28 cellular contexts compared by ENCODE assay signal in genomic region chr13:107942030-107942617, GRCh38.
"Had no signal": no experiment of that assay in that cellular context is flagged by ENCODE, and none has a peak within 500 bp of the region (broad histone marks: within the 10 kb centered on the region; RNA-seq: fewer than 3 reads in every experiment).

No MANE protein-coding gene starts in this region.

- FAIRE-seq: astrocyte, TTC549 had no signal

- H3K27ac Mint-ChIP-seq: activated B cell treated with CpG ODN at 0.5 μM for 24 hours; activated CD4-positive, alpha-beta T cell treated with anti-CD3 and anti-CD28 coated beads for 36 hours; activated naive CD8-positive, alpha-beta T cell treated with anti-CD3 and anti-CD28 coated beads for 36 hours; activated T-helper 2 cell treated with anti-CD3 and anti-CD28 coated beads, Interferon-gamma antibody, Interleukin-2, Interleukin-4, amounts not matched to agents 10 μg/mL and 5 μg/mL and 100 μg/mL, durations not matched to agents 14 hours and 24 hours and 36 hours; immature natural killer cell; natural killer cell; progenitor cell of endocrine pancreas; T-helper 2 cell treated with Interferon-gamma antibody and Interleukin-4, amounts not matched to agents 5 μg/mL and 100 μg/mL, for 36 hours had no signal

- H3K27ac ChIP-seq: left ventricle myocardium inferior, spleen, thoracic aorta, upper lobe of right lung had no signal

- H3K36me3 Mint-ChIP-seq: activated naive CD8-positive, alpha-beta T cell treated with anti-CD3 and anti-CD28 coated beads for 36 hours; immature natural killer cell had no signal

- H3K27me3 ChIP-seq: spleen, upper lobe of right lung had no signal

- ATAC-seq: activated CD4-positive, alpha-beta T cell treated with anti-CD3 and anti-CD28 coated beads for 36 hours; activated T-cell treated with anti-CD3 and anti-CD28 coated beads, Interleukin-2, amount 50 U/mL, for 4 hours; esophagus mucosa; natural killer cell had no signal

- H3K4me1 Mint-ChIP-seq: activated B cell treated with CpG ODN at 0.5 μM for 24 hours; activated CD4-positive, alpha-beta T cell treated with anti-CD3 and anti-CD28 coated beads for 36 hours; activated naive CD8-positive, alpha-beta T cell treated with anti-CD3 and anti-CD28 coated beads for 36 hours; immature natural killer cell; natural killer cell had no signal

- H3K36me3 ChIP-seq: left ventricle myocardium inferior, spleen, thoracic aorta, upper lobe of right lung had no signal

- H3K4me1 ChIP-seq: left ventricle myocardium inferior, spleen, upper lobe of right lung had no signal

- H3K4me3 ChIP-seq: left ventricle myocardium inferior, spleen, thoracic aorta, upper lobe of right lung had no signal

- H3K9me3 Mint-ChIP-seq: T-helper 2 cell treated with Interferon-gamma antibody and Interleukin-4, amounts not matched to agents 5 μg/mL and 100 μg/mL, for 36 hours had no signal

- H3K9me3 ChIP-seq: thoracic aorta, upper lobe of right lung had no signal

- H3K27me3 Mint-ChIP-seq: activated B cell treated with CpG ODN at 0.5 μM for 24 hours; activated CD4-positive, alpha-beta T cell treated with anti-CD3 and anti-CD28 coated beads for 36 hours had no signal

- H3K4me3 Mint-ChIP-seq: activated B cell treated with CpG ODN at 0.5 μM for 24 hours; activated CD4-positive, alpha-beta T cell treated with anti-CD3 and anti-CD28 coated beads for 36 hours; activated naive CD8-positive, alpha-beta T cell treated with anti-CD3 and anti-CD28 coated beads for 36 hours; activated T-cell treated with anti-CD3 and anti-CD28 coated beads, Interleukin-2, amount 50 U/mL, for 4 hours; immature natural killer cell; natural killer cell; T-helper 2 cell treated with Interferon-gamma antibody and Interleukin-4, amounts not matched to agents 5 μg/mL and 100 μg/mL, for 36 hours had no signal

- DNase-seq: activated B cell treated with CpG ODN at 0.5 μM for 24 hours; activated CD4-positive, alpha-beta T cell treated with anti-CD3 and anti-CD28 coated beads for 36 hours; activated CD4-positive, alpha-beta T cell treated with anti-CD3 and anti-CD28 coated beads, Interleukin-2, amount 50 U/mL, for 48 hours; activated CD8-positive, alpha-beta memory T cell treated with anti-CD3 and anti-CD28 coated beads, Interleukin-2, amount 50 U/mL, for 48 hours; activated naive CD4-positive, alpha-beta T cell; activated naive CD8-positive, alpha-beta T cell treated with anti-CD3 and anti-CD28 coated beads for 36 hours; activated T-cell treated with anti-CD3 and anti-CD28 coated beads, Interleukin-2, amount 50 U/mL, for 4 hours; central memory CD4-positive, alpha-beta T cell; dermis blood vessel endothelial cell; effector CD8-positive, alpha-beta T cell; foreskin melanocyte; immature natural killer cell; left ventricle myocardium inferior; mammary epithelial cell; midbrain; natural killer cell; retina; spleen; stimulated activated CD4-positive, alpha-beta T cell treated with anti-CD3 and anti-CD28 coated beads, Interleukin-4, amount 100 ng/mL, for 1 hour; stimulated activated naive CD4-positive, alpha-beta T cell; upper lobe of right lung had no signal
